In the genomic region with DNA sequence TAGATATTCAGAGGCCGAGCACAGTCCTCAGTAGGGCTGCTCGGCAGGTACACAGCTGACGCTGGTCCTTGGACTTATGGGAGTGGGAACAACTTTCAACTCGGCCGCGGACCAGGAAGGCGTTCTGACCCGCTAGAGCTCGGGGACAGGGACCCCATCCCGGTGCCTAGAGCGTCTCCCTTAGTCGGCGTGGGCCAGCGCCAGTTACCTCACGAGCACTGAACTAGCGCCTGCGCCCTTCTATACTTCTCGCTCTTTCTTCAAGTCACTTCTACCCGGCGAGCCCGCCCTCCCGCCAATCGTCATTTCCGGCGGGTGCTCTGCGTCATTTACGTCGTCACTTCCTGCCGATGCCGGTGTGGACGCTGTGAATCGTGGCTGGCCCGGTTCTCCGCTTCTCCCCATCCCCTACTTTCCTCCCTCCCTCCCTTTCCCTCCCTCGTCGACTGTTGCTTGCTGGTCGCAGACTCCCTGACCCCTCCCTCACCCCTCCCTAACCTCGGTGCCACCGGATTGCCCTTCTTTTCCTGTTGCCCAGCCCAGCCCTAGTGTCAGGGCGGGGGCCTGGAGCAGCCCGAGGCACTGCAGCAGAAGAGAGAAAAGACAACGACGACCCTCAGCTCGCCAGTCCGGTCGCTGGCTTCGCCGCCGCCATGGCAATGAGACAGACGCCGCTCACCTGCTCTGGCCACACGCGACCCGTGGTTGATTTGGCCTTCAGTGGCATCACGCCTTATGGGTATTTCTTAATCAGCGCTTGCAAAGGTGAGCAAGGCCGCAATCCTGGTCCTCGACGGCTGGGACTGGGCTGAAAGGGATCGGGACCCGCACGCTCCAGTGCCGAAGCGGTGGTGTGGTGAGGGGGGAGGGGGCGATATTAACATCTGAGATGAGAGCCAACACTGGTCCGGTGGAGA, we compare ENCODE assay signal across 8 cellular contexts. TPM values are rescaled to one million over a fixed set of nuclear protein-coding genes. Genes with fewer than 3 reads are reported as not detected.
A peak's percentile ranks its signal among the peaks of the same experiment; 100 is the strongest.
DNase-seq lines count a peak whose midpoint lies in the region; TF ChIP-seq lines count a peak whose summit lies in the region.

A gene with protein sequence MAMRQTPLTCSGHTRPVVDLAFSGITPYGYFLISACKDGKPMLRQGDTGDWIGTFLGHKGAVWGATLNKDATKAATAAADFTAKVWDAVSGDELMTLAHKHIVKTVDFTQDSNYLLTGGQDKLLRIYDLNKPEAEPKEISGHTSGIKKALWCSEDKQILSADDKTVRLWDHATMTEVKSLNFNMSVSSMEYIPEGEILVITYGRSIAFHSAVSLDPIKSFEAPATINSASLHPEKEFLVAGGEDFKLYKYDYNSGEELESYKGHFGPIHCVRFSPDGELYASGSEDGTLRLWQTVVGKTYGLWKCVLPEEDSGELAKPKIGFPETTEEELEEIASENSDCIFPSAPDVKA (plus strand): TSS at position 333 of the 917 bp plus-strand sequence. CDS start 321 bp downstream, at position 654.

- peaks cover 16% of the 10 kb centered on the region for H3K4me1 ChIP-seq in effector memory CD4-positive, alpha-beta T cell (ENCODE audit: control insufficient read depth, insufficient read depth, low read length, poor library complexity, severe bottlenecking)

- CTCF ChIA-PET in activated CD8-positive, alpha-beta memory T cell treated with anti-CD3 and anti-CD28 coated beads for 36 hours (lab: Charles Lee) = interaction anchor here (1.0 to 1.8 kb wide), 2 partner anchors 15 to 17 kb away, joined by 3 to 7 read pairs; no protein-coding TSS in a partner anchor

- no peaks in the 10 kb centered on the region for H3K27me3 ChIP-seq in effector memory CD4-positive, alpha-beta T cell (replicated peaks; ENCODE audit: control insufficient read depth, insufficient read depth, low read length, poor library complexity, severe bottlenecking)

- no peak for TF ChIP-seq CTCF in GM20000 (IDR thresholded peaks at IDR 0.05; ENCODE audit: extremely low read depth, missing control alignments)

- peak; percentile 72 for DNase-seq in CMK (ENCODE audit: low read depth)
- DNase-seq in GM20000 (ENCODE audit: low spot score) = peak; percentile 90
- peak; percentile 98 for DNase-seq in HT-29 (ENCODE audit: low spot score)
- DNase-seq in NOMO-1 (lab: John Stamatoyannopoulos, UW; ENCODE audit: unreplicated experiment in 2 of 2) = peak; percentile 93 to 95
- DNase-seq in effector memory CD4-positive, alpha-beta T cell = peak; percentile 90 to 94 (median 93)
- peak; percentile 98 for DNase-seq in medulla oblongata (ENCODE audit: extremely low spot score)
- peak; percentile 90 for DNase-seq in stimulated activated CD8-positive, alpha-beta memory T cell treated with anti-CD3 and anti-CD28 coated beads, Interleukin-12 subunit alpha, Interleukin-12 subunit beta, amount 100 ng/mL, for 1 hour (ENCODE audit: low read depth)

- H3K27ac ChIP-seq in effector memory CD4-positive, alpha-beta T cell (ENCODE audit: insufficient read depth, low read length, poor library complexity, severe bottlenecking) = peak within 1 kb of the TSS; percentile 97

- peak within 1 kb of the TSS; percentile 82 for H3K4me3 ChIP-seq in effector memory CD4-positive, alpha-beta T cell (ENCODE audit: insufficient read depth, low read depth, low read length, poor library complexity, severe bottlenecking)

- no peaks in the 10 kb centered on the region for H3K9me3 ChIP-seq in effector memory CD4-positive, alpha-beta T cell (ENCODE audit: control insufficient read depth, low read length)

- no peaks in the 10 kb centered on the region for H3K36me3 ChIP-seq in effector memory CD4-positive, alpha-beta T cell (ENCODE audit: control insufficient read depth, insufficient read depth, low read length)

- POLR2A ChIA-PET in activated CD8-positive, alpha-beta memory T cell treated with anti-CD3 and anti-CD28 coated beads for 36 hours (lab: Charles Lee) = interaction anchor here (0.6 to 2.3 kb wide), 3 partner anchors 19 to 94 kb away, joined by 4 to 5 read pairs (median 5); partner anchors contain the start of gene DERA

RNA-seq across cellular contexts. Expression of the gene that starts here (rescaled TPM):
- 94.6 and 99.7 TPM in 2 replicates for total RNA-seq in HT-29 (2014; rRNA removed; shearing (Covaris generic))
- 100 to 1,000 TPM; 185 to 192 TPM for total RNA-seq in activated CD8-positive, alpha-beta memory T cell treated with anti-CD3 and anti-CD28 coated beads for 36 hours

Comparison
In these comparisons a context has a peak if more than half of its experiments do, and no peak if none do; other contexts are left out.
1. Peak in every context shown above with its lines: DNase-seq, H3K4me3 ChIP-seq and H3K27ac ChIP-seq.